In genomic region chr13:34730966-34731365, GRCh38 we compare ENCODE assay signal across 15 cellular contexts.
DNase-seq lines count a peak whose midpoint lies in the region; ATAC-seq lines count a peak whose summit lies in the region.
"Had no signal": no experiment of that assay in that cellular context is flagged by ENCODE, and none has a peak within 500 bp of the region (broad histone marks: within the 10 kb centered on the region; RNA-seq: fewer than 3 reads in every experiment).

No MANE protein-coding gene starts in this region.

- intact Hi-C loops in right cardiac atrium (cut with DNase I): no loop called here
- intact Hi-C loops in aorta (cut with DNase I): no loop called here

- H3K18ac ChIP-seq in trophoblast cell (ENCODE audit: low read length): no peak overlapping the region

- no peak overlapping the region for H3K14ac ChIP-seq in trophoblast cell (ENCODE audit: low read length)

- DNase-seq in NCI-H510A (lab: John Stamatoyannopoulos, UW): peak; percentile 33
- peak; percentile 19 for DNase-seq in NCI-H82 treated with DMSO at 0.1 percent for 48 hours (lab: John Stamatoyannopoulos, UW; ENCODE audit: unreplicated experiment)
- no peak for DNase-seq in right cardiac atrium
- DNase-seq in trophoblast cell: peak; percentile 35 to 79
- no peak for DNase-seq in aorta
- DNase-seq in SHP77 (lab: John Stamatoyannopoulos, UW): no peak
- DNase-seq: Calu3; CD8-positive, alpha-beta T cell; MM.1S; NCI-H1092 treated with DMSO at 0.1 percent for 48 hours; NCI-H146; NCI-H2081; NCI-H774 had no signal

- no peak overlapping the region for H2BK5ac ChIP-seq in trophoblast cell (ENCODE audit: low read depth, low read length, poor library complexity)

- no peak overlapping the region for H2BK120ac ChIP-seq in trophoblast cell (ENCODE audit: insufficient read depth, low read length, poor library complexity)

- H3K9me3 ChIP-seq in right cardiac atrium (ENCODE audit: control insufficient read depth, low read length): no peaks in the 10 kb centered on the region
- H3K9me3 ChIP-seq in trophoblast cell (ENCODE audit: insufficient read depth, low read depth, low read length): no peaks in the 10 kb centered on the region
- peaks cover 1% of the 10 kb centered on the region for H3K9me3 ChIP-seq in aorta (ENCODE audit: control insufficient read depth, low read length)
- H3K9me3 ChIP-seq: BLaER1 had no signal

- no peak overlapping the region for H2AFZ ChIP-seq in trophoblast cell (ENCODE audit: insufficient read depth, low read length, poor library complexity)

- no peak overlapping the region for H4K91ac ChIP-seq in trophoblast cell (ENCODE audit: low read depth, low read length)

- no peak overlapping the region for H3K4me2 ChIP-seq in trophoblast cell (ENCODE audit: low read length)
- H3K4me2 ChIP-seq: BLaER1 had no signal

- no peaks in the 10 kb centered on the region for H3K27me3 ChIP-seq in right cardiac atrium (ENCODE audit: control insufficient read depth, insufficient read depth)
- H3K27me3 ChIP-seq in trophoblast cell (ENCODE audit: insufficient read depth, low read length): no peaks in the 10 kb centered on the region
- no peaks in the 10 kb centered on the region for H3K27me3 ChIP-seq in aorta (ENCODE audit: control insufficient read depth in 1 of 2, insufficient read depth in 2 of 2, low read length in 1 of 2)
- H3K27me3 ChIP-seq: BLaER1 had no signal

- H4K8ac ChIP-seq in trophoblast cell (ENCODE audit: low read depth, low read length): no peak overlapping the region

- no peak overlapping the region for H3K4ac ChIP-seq in trophoblast cell (ENCODE audit: low read depth, low read length)

- H3K4me1 ChIP-seq in right cardiac atrium (ENCODE audit: control insufficient read depth, insufficient read depth, low read length): no peaks in the 10 kb centered on the region
- peaks cover 0 to 3% of the 10 kb centered on the region in 2 experiments for H3K4me1 ChIP-seq in trophoblast cell (ENCODE audit: control insufficient read depth in 1 of 2, insufficient read depth in 2 of 2, low read length in 2 of 2)
- H3K4me1 ChIP-seq in aorta (ENCODE audit: control insufficient read depth in 1 of 2, insufficient read depth in 2 of 2, low read length in 2 of 2): no peaks in the 10 kb centered on the region
- H3K4me1 ChIP-seq: BLaER1 had no signal

- H2AK5ac ChIP-seq in trophoblast cell (ENCODE audit: low read length): no peak overlapping the region

- H3K79me2 ChIP-seq in trophoblast cell (ENCODE audit: control insufficient read depth, insufficient read depth, low read length, poor library complexity): no peaks in the 10 kb centered on the region

- ATAC-seq in right cardiac atrium: peak; percentile 26 to 63
- ATAC-seq in aorta (ENCODE audit: low FRiP score): no peak
- ATAC-seq in HG03439 (IDR thresholded peaks at IDR 0.05; ENCODE audit: unreplicated experiment): no peak
- ATAC-seq: CD8-positive, alpha-beta T cell had no signal

- no peak overlapping the region for H3K23ac ChIP-seq in trophoblast cell (ENCODE audit: low read length)

- no peaks in the 10 kb centered on the region for H3K79me1 ChIP-seq in trophoblast cell (ENCODE audit: low read length)

- H3K4me3 ChIP-seq in right cardiac atrium (ENCODE audit: low read length): no peak overlapping the region
- H3K4me3 ChIP-seq in trophoblast cell (ENCODE audit: low read depth, low read length): no peak overlapping the region
- no peak overlapping the region for H3K4me3 ChIP-seq in aorta (ENCODE audit: low read length in 2 of 2)
- H3K4me3 ChIP-seq: BLaER1 had no signal

- H3K9ac ChIP-seq in trophoblast cell (ENCODE audit: low read length): no peak overlapping the region
- H3K9ac ChIP-seq: BLaER1 had no signal

- H2BK12ac ChIP-seq in trophoblast cell (ENCODE audit: low read length): no peak overlapping the region

- H4K12ac ChIP-seq in trophoblast cell (ENCODE audit: low read depth, low read length): no peak overlapping the region

- H3K27ac ChIP-seq in right cardiac atrium (ENCODE audit: low read length) (no peak overlapping the region), trophoblast cell (ENCODE audit: low read depth, low read length) (no peak overlapping the region), aorta (ENCODE audit: low read depth in 1 of 2, low read length in 2 of 2) (no peak overlapping the region)
- H3K27ac ChIP-seq: BLaER1 had no signal

- H3K36me3 ChIP-seq in trophoblast cell (ENCODE audit: control insufficient read depth in 1 of 2, insufficient read depth in 2 of 2, low read length in 2 of 2) (no peaks in the 10 kb centered on the region), aorta (ENCODE audit: control insufficient read depth in 1 of 2, insufficient read depth in 2 of 2, low read length in 1 of 2) (no peaks in the 10 kb centered on the region)
- H3K36me3 ChIP-seq: BLaER1 had no signal

- 59% methylated on average over 2 of the region's 2 CpGs for WGBS in right cardiac atrium
- no CpG with 5 or more reads among the region's 2 CpGs for WGBS in trophoblast cell (ENCODE audit: extremely low coverage, insufficient coverage, insufficient read length)
- 90 to 94% methylated on average over 2 of the region's 2 CpGs for WGBS in aorta, 2 donors

Comparison
In these comparisons a context has a peak if more than half of its experiments do, and no peak if none do; other contexts are left out.
1. DNase-seq: peak in NCI-H510A (single experiment), NCI-H82 treated with DMSO at 0.1 percent for 48 hours (single experiment) and trophoblast cell (2 of 2); none in right cardiac atrium (0 of 3), aorta (0 of 2) and SHP77 (0 of 2).
2. ATAC-seq: peak in right cardiac atrium (2 of 2); none in aorta (single experiment) and HG03439 (single experiment).